Comparison of ENCODE assay signal across 8 cellular contexts in genomic region chr12:120249266-120249874, GRCh38. TPM values are rescaled to one million over a fixed set of nuclear protein-coding genes. Genes with fewer than 3 reads are reported as not detected.
DNase-seq lines count a peak whose midpoint lies in the region; ATAC-seq and TF ChIP-seq lines count a peak whose summit lies in the region.

No MANE protein-coding gene starts in this region.

- no peaks in the 10 kb centered on the region for H3K36me3 ChIP-seq in CD4-positive, CD25-positive, alpha-beta regulatory T cell (ENCODE audit: control insufficient read depth, insufficient read depth, low read length)
- H3K36me3 ChIP-seq in Panc1 (ENCODE audit: control insufficient read depth, insufficient read depth, low read length): no peaks in the 10 kb centered on the region; the same call in 1 of the 2 replicates
- H3K36me3 ChIP-seq in osteoblast (ENCODE audit: insufficient read depth, low read length): peaks cover 13% of the 10 kb centered on the region
- no peaks in the 10 kb centered on the region; the same call in 1 of the 2 replicates for H3K36me3 ChIP-seq in H7 (replicated peaks; ENCODE audit: control insufficient read depth, insufficient read depth, low read length)

- H3K27ac Mint-ChIP-seq in CD4-positive, CD25-positive, alpha-beta regulatory T cell: peak overlapping the region; percentile 88 to 99 (median 96)
- peak overlapping the region; percentile 99 for H3K27ac Mint-ChIP-seq in endothelial cell (ENCODE audit: unreplicated experiment)

- no peak for ATAC-seq in CD4-positive, CD25-positive, alpha-beta regulatory T cell (ENCODE audit: low read depth in 2 of 2)
- ATAC-seq in Panc1 (no peak), GM18498 (IDR thresholded peaks at IDR 0.05; ENCODE audit: unreplicated experiment) (no peak)

- H3K4me1 ChIP-seq in CD4-positive, CD25-positive, alpha-beta regulatory T cell (ENCODE audit: control insufficient read depth, insufficient read depth, low read length, poor library complexity, severe bottlenecking): peaks cover 83% of the 10 kb centered on the region
- H3K4me1 ChIP-seq in Panc1 (ENCODE audit: control insufficient read depth, insufficient read depth, low read length) (peaks cover 98% of the 10 kb centered on the region), osteoblast (ENCODE audit: insufficient read depth, low read length) (peaks cover 50% of the 10 kb centered on the region)

- no peak overlapping the region for H2AFZ ChIP-seq in osteoblast (ENCODE audit: low read length)

- in situ Hi-C loops in Panc1 (cut with HindIII; ENCODE audit: low pct_unique_long_range_greater_than_20kb, low sequenced_read_pairs): no loop called here

- intact Hi-C loops in Panc1 (cut with micrococcal nuclease; ENCODE audit: unreplicated experiment): no loop called here

- H3K27me3 ChIP-seq in CD4-positive, CD25-positive, alpha-beta regulatory T cell (ENCODE audit: control insufficient read depth, insufficient read depth, low read length): no peaks in the 10 kb centered on the region
- H3K27me3 ChIP-seq in Panc1 (ENCODE audit: control insufficient read depth, insufficient read depth, low read length) (no peaks in the 10 kb centered on the region), osteoblast (ENCODE audit: insufficient read depth, low read length) (no peaks in the 10 kb centered on the region), H7 (ENCODE audit: control insufficient read depth, insufficient read depth, low read length) (no peaks in the 10 kb centered on the region)

- H4K20me1 ChIP-seq in osteoblast (ENCODE audit: insufficient read depth, low read length): peaks cover 48% of the 10 kb centered on the region

- peaks cover 36 to 88% (median 61%) of the 10 kb centered on the region in 4 donors for H3K4me1 Mint-ChIP-seq in CD4-positive, CD25-positive, alpha-beta regulatory T cell
- peaks cover 68% of the 10 kb centered on the region for H3K4me1 Mint-ChIP-seq in endothelial cell (ENCODE audit: unreplicated experiment)

- TF ChIP-seq CTCF in Panc1 (IDR thresholded peaks at IDR 0.05) (no peak), endothelial cell (IDR thresholded peaks at IDR 0.05; ENCODE audit: unreplicated experiment) (no peak), osteoblast (IDR thresholded peaks at IDR 0.05; ENCODE audit: extremely low read depth, low read depth, low read length) (no peak), foreskin fibroblast (IDR thresholded peaks at IDR 0.05; ENCODE audit: low read depth, low read length) (no peak)

- H3K9me3 Mint-ChIP-seq in CD4-positive, CD25-positive, alpha-beta regulatory T cell: peaks cover 0 to 1% (median 0%) of the 10 kb centered on the region in 7 donors
- H3K9me3 Mint-ChIP-seq in endothelial cell (ENCODE audit: unreplicated experiment): no peaks in the 10 kb centered on the region

- H3K4me3 ChIP-seq in CD4-positive, CD25-positive, alpha-beta regulatory T cell (ENCODE audit: low read depth, low read length): peak overlapping the region; percentile 68
- H3K4me3 ChIP-seq in Panc1 (ENCODE audit: low read depth in 2 of 2, low read length in 2 of 2) (peak overlapping the region in 1 of 2 experiments; percentile 8; a peak in 1 of 4 replicates), osteoblast (ENCODE audit: insufficient read depth, low read length) (no peak overlapping the region), H7 (ENCODE audit: insufficient read depth, low read depth, low read length) (no peak overlapping the region), foreskin fibroblast (ENCODE audit: low read depth in 1 of 2, low read length in 2 of 2) (no peak overlapping the region)

- H3K27ac ChIP-seq in CD4-positive, CD25-positive, alpha-beta regulatory T cell (ENCODE audit: insufficient read depth, low read length, poor library complexity, severe bottlenecking): peak overlapping the region; percentile 47
- H3K27ac ChIP-seq in Panc1 (ENCODE audit: low read length) (peak overlapping the region; percentile 100), osteoblast (ENCODE audit: low read depth, low read length) (peak overlapping the region; percentile 60)

- H3K4me3 Mint-ChIP-seq in CD4-positive, CD25-positive, alpha-beta regulatory T cell: peak overlapping the region; percentile 68 to 87 (median 84)
- peak overlapping the region; percentile 88 for H3K4me3 Mint-ChIP-seq in endothelial cell (ENCODE audit: unreplicated experiment)

- DNase-seq in CD4-positive, CD25-positive, alpha-beta regulatory T cell: no peak
- DNase-seq in Panc1 (ENCODE audit: low read depth, low spot score): no peak
- no peak for DNase-seq in endothelial cell (ENCODE audit: low spot score)
- DNase-seq in osteoblast (ENCODE audit: insufficient read length, low spot score, missing footprints): no peak
- DNase-seq in NCI-H1105 (lab: John Stamatoyannopoulos, UW): no peak
- no peak for DNase-seq in H7
- DNase-seq in foreskin fibroblast: no peak

- no peaks in the 10 kb centered on the region for H3K27me3 Mint-ChIP-seq in CD4-positive, CD25-positive, alpha-beta regulatory T cell
- H3K27me3 Mint-ChIP-seq in endothelial cell (ENCODE audit: unreplicated experiment): peaks cover 9% of the 10 kb centered on the region

- peaks cover 96% of the 10 kb centered on the region for H3K79me2 ChIP-seq in osteoblast (ENCODE audit: insufficient read depth, low read length)

- H3K9me3 ChIP-seq in CD4-positive, CD25-positive, alpha-beta regulatory T cell (ENCODE audit: control insufficient read depth in 2 of 2, low read length in 2 of 2): no peaks in the 10 kb centered on the region
- no peaks in the 10 kb centered on the region for H3K9me3 ChIP-seq in Panc1 (ENCODE audit: control insufficient read depth, insufficient read depth, low read depth, low read length)
- no peaks in the 10 kb centered on the region for H3K9me3 ChIP-seq in osteoblast (ENCODE audit: low read depth, low read length)

- H3K36me3 Mint-ChIP-seq in CD4-positive, CD25-positive, alpha-beta regulatory T cell: peaks cover 7% of the 10 kb centered on the region
- H3K36me3 Mint-ChIP-seq in endothelial cell (ENCODE audit: low read depth, unreplicated experiment): peaks cover 17% of the 10 kb centered on the region

- BruUV-seq in Panc1 (replicated peaks; lab: Mats Ljungman, UMichigan): no TSS peak

- H3K4me2 ChIP-seq in osteoblast (ENCODE audit: insufficient read depth, low read length): peak overlapping the region; percentile 14

- CTCF ChIA-PET in Panc1 (lab: Charles Lee): interaction anchor here (0.6 to 1.6 kb wide), 2 partner anchors 15 to 28 kb away, joined by 3 to 4 read pairs; no protein-coding TSS in a partner anchor

- POLR2A ChIA-PET in Panc1 (lab: Charles Lee): interaction anchor here (0.7 to 1.5 kb wide), 5 partner anchors 9 to 43 kb away, joined by 3 to 11 read pairs (median 3); partner anchors contain the start of gene RNU4-2

RNA-seq across cellular contexts. Expression of gene PXN, which starts 16.2 kb away (rescaled TPM):
- total RNA-seq in CD4-positive, CD25-positive, alpha-beta regulatory T cell: 205 TPM
- polyA plus RNA-seq in CD4-positive, CD25-positive, alpha-beta regulatory T cell: 10 to 100 TPM; 64.3 to 89.5 (median 73.5) TPM
- total RNA-seq in Panc1 (2021; ENCODE audit: unreplicated experiment) (484 TPM), endothelial cell (ENCODE audit: unreplicated experiment) (227 TPM), osteoblast (41.6 and 46.3 TPM in 2 replicates)
- polyA plus RNA-seq in Panc1 (2012; ENCODE audit: insufficient read length): 478 TPM
- total RNA-seq in H7 (2014; rRNA removed; shearing (Covaris generic)): 76.1 and 89.9 TPM in 2 replicates

RNA-seq across cellular contexts. Expression of gene RNU4-2, which starts 42.3 kb away (rescaled TPM):
- 12,754 TPM for total RNA-seq in CD4-positive, CD25-positive, alpha-beta regulatory T cell
- 100 to 1,000 TPM in 1 of 4 donors, 10 to 100 TPM in 1, not detected in 2; 49.3 to 132 TPM for polyA plus RNA-seq in CD4-positive, CD25-positive, alpha-beta regulatory T cell
- total RNA-seq in Panc1 (2021; ENCODE audit: unreplicated experiment) (2,061 TPM), endothelial cell (ENCODE audit: unreplicated experiment) (7,223 TPM), osteoblast (under 0.01 TPM in 2 replicates)
- polyA plus RNA-seq in Panc1 (2012; ENCODE audit: insufficient read length): 6.1 TPM
- total RNA-seq in H7 (2014; rRNA removed; shearing (Covaris generic)): under 0.01 TPM in 2 replicates

RNA-seq across cellular contexts. Expression of gene RNU4-1, which starts 43.7 kb away (rescaled TPM):
- total RNA-seq in CD4-positive, CD25-positive, alpha-beta regulatory T cell: 1,793 TPM
- polyA plus RNA-seq in CD4-positive, CD25-positive, alpha-beta regulatory T cell: not detected
- total RNA-seq in Panc1 (2021; ENCODE audit: unreplicated experiment) (1,565 TPM), endothelial cell (ENCODE audit: unreplicated experiment) (6,066 TPM), osteoblast (under 0.01 TPM in 2 replicates)
- 4.7 TPM for polyA plus RNA-seq in Panc1 (2012; ENCODE audit: insufficient read length)
- total RNA-seq in H7 (2014; rRNA removed; shearing (Covaris generic)): under 0.01 TPM in 2 replicates

RNA-seq across cellular contexts. Expression of gene RPLP0, which starts 48.5 kb away (rescaled TPM):
- total RNA-seq in CD4-positive, CD25-positive, alpha-beta regulatory T cell: 1,127 TPM
- polyA plus RNA-seq in CD4-positive, CD25-positive, alpha-beta regulatory T cell: 1,000 to 10,000 TPM in 3 of 4 donors, 100 to 1,000 TPM in 1; 998 to 1,871 (median 1,438) TPM
- total RNA-seq in Panc1 (2021; ENCODE audit: unreplicated experiment) (2,628 TPM), endothelial cell (ENCODE audit: unreplicated experiment) (2,318 TPM), osteoblast (2,042 and 2,075 TPM in 2 replicates)
- polyA plus RNA-seq in Panc1 (2012; ENCODE audit: insufficient read length): 4,062 TPM
- 5,486 and 6,641 TPM in 2 replicates for total RNA-seq in H7 (2014; rRNA removed; shearing (Covaris generic))

RNA-seq across cellular contexts. Expression of gene SIRT4, which starts 52.8 kb away (rescaled TPM):
- 0.79 TPM for total RNA-seq in CD4-positive, CD25-positive, alpha-beta regulatory T cell
- 1 to 10 TPM in 3 of 4 donors, not detected in 1; 1.1 to 2.8 (median 1.2) TPM for polyA plus RNA-seq in CD4-positive, CD25-positive, alpha-beta regulatory T cell
- total RNA-seq in Panc1 (2021; ENCODE audit: unreplicated experiment) (1.5 TPM), endothelial cell (ENCODE audit: unreplicated experiment) (1.8 TPM), osteoblast (1.1 and 1.2 TPM in 2 replicates)
- polyA plus RNA-seq in Panc1 (2012; ENCODE audit: insufficient read length): 2.0 TPM
- total RNA-seq in H7 (2014; rRNA removed; shearing (Covaris generic)): 3.1 and 4.1 TPM in 2 replicates

Comparison
In these comparisons a context has a peak if more than half of its experiments do, and no peak if none do; other contexts are left out.
1. H3K27ac ChIP-seq: peak in every context shown above with its lines; median percentile 100 in Panc1; 60 in osteoblast; 47 in CD4-positive, CD25-positive, alpha-beta regulatory T cell.
2. RNA of gene RNU4-2, which starts 42.3 kb away (total RNA-seq): 12,754 TPM in CD4-positive, CD25-positive, alpha-beta regulatory T cell (single experiment), 7,223 TPM in endothelial cell (single experiment) and 2,061 TPM in Panc1 (single experiment); under 0.01 TPM in osteoblast and under 0.01 TPM in H7; every median in the first group is over 1,000 times any median in the second.
3. RNA of gene RNU4-1, which starts 43.7 kb away (total RNA-seq): 6,066 TPM in endothelial cell (single experiment), 1,793 TPM in CD4-positive, CD25-positive, alpha-beta regulatory T cell (single experiment) and 1,565 TPM in Panc1 (single experiment); under 0.01 TPM in osteoblast and under 0.01 TPM in H7; every median in the first group is over 1,000 times any median in the second.